10 cellular contexts compared by ENCODE assay signal in the genomic region with DNA sequence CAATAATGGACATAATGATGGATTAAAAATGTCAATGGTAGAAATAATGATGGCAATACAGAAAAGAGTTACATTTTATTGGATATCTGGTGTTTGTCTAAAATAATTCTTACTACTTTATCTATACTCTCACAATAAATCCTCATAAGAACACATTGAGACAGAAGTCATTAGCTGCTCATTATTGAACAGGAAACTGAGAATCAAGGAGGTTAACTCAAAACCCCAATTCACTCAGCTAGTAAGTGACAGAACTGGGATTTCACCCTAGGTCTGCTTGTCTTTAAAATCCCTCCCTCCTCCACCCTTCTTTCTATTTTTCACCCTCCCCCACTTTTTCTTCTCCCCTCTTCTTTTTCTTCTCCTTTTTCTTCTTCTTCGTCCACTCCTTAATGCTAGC.
"Had no signal": no experiment of that assay in that cellular context is flagged by ENCODE, and none has a peak within 500 bp of the region (broad histone marks: within the 10 kb centered on the region; RNA-seq: fewer than 3 reads in every experiment).

No MANE protein-coding gene starts in this region.

- FAIRE-seq: HTR-8/SVneo, K562 had no signal

- H3K4me1 ChIP-seq: HAP-1 had no signal

- H3K4me3 ChIP-seq: GM23248, HAP-1, K562 had no signal

- H3K9me3 Mint-ChIP-seq: HFFc6 had no signal

- ATAC-seq: HCT116, K562 had no signal

- H3K4me3 Mint-ChIP-seq: HFFc6 had no signal

- H2AFZ ChIP-seq: GM23248 had no signal

- H3K9ac ChIP-seq: GM23248 had no signal

- H3K27ac ChIP-seq: GM23248 had no signal

- H3K27ac Mint-ChIP-seq: HFFc6 had no signal

- DNase-seq: GM23248, GOT3, H7, HFFc6, IMR-90, KG1 had no signal

- H3K9me3 ChIP-seq: HAP-1 had no signal

- H3K36me3 ChIP-seq: HAP-1 had no signal
